Comparison of ENCODE assay signal across 23 cellular contexts in the genomic region with DNA sequence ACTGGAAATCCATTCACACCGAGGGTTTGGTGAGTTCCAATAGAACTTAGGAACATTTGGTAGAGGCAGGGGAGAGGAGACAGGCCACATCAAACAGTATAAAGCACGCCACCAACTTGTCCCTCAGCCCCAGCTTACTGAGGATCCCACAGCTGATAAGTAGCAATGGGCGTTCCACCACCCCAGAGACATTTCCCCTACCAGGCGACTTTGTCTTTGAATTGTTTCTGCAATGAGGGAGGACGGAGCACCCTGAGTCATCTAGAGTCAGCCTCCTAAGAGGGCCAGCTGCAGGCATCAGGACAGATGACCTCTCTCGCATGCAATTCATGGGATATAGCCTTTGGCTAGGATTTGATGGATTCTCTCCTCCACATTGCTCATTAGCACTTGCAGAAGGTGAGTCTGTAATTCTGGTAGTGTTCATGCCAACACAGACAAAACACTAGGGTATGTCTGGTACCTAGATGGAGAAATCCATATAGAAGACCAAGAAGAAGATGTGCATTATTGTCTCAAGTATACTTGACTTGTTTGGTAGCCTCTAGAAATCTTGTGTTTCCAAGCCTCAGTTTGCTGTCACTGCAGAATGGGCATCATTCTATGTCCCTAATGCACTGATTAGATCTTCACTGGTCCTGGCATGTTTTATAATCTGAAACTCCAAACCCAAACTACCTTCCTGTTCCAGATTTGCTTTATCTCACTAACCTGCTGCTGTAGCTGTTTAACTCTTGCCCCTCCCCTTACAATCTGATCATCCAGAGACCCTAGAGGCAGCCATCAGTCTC.
"Had no signal": no experiment of that assay in that cellular context is flagged by ENCODE, and none has a peak within 500 bp of the region (broad histone marks: within the 10 kb centered on the region; RNA-seq: fewer than 3 reads in every experiment).

No MANE protein-coding gene starts in this region.

- ATAC-seq: heart right ventricle; left cardiac atrium; left lung; naive thymus-derived CD8-positive, alpha-beta T cell; stimulated activated effector memory CD8-positive, alpha-beta T cell treated with anti-CD3 and anti-CD28 coated beads, Interleukin-12 subunit alpha, Interleukin-12 subunit beta, amount 100 ng/mL, for 72 hours had no signal

- H3K4me3 ChIP-seq: colonic mucosa, esophagus squamous epithelium, heart right ventricle, left lung, prostate gland, right atrium auricular region, sigmoid colon, stomach, thyroid gland had no signal

- H3K27ac ChIP-seq: colonic mucosa, esophagus squamous epithelium, heart right ventricle, left lung, prostate gland, right atrium auricular region, sigmoid colon, stomach, thyroid gland had no signal

- H3K27me3 ChIP-seq: right atrium auricular region, thyroid gland had no signal

- H3K4me1 ChIP-seq: colonic mucosa, heart right ventricle, left lung, prostate gland, right atrium auricular region, sigmoid colon, stomach, thyroid gland had no signal

- DNase-seq: colonic mucosa; dermis blood vessel endothelial cell; effector memory CD4-positive, alpha-beta T cell; erythroblast; esophagus squamous epithelium; glutamatergic neuron; heart right ventricle; hippocampal formation; left cardiac atrium; left lung; naive thymus-derived CD8-positive, alpha-beta T cell; nephron progenitor cell; nucleus accumbens; sigmoid colon; stimulated activated CD4-positive, alpha-beta T cell treated with anti-CD3 and anti-CD28 coated beads, Interleukin-2, amount 100 ng/mL, for 24 hours; stimulated activated CD4-positive, alpha-beta T cell treated with anti-CD3 and anti-CD28 coated beads, Interleukin-4, amount 100 ng/mL, for 24 hours; stimulated activated naive CD4-positive, alpha-beta T cell treated with Interleukin-2 at 50 U/mL for 16 hours; stomach; thyroid gland; trophoblast cell had no signal

- H3K36me3 ChIP-seq: colonic mucosa, esophagus squamous epithelium, heart right ventricle, left lung, prostate gland, right atrium auricular region, sigmoid colon, stomach, thyroid gland had no signal

- H3K9me3 ChIP-seq: colonic mucosa, prostate gland, thyroid gland had no signal
